In the genomic region with DNA sequence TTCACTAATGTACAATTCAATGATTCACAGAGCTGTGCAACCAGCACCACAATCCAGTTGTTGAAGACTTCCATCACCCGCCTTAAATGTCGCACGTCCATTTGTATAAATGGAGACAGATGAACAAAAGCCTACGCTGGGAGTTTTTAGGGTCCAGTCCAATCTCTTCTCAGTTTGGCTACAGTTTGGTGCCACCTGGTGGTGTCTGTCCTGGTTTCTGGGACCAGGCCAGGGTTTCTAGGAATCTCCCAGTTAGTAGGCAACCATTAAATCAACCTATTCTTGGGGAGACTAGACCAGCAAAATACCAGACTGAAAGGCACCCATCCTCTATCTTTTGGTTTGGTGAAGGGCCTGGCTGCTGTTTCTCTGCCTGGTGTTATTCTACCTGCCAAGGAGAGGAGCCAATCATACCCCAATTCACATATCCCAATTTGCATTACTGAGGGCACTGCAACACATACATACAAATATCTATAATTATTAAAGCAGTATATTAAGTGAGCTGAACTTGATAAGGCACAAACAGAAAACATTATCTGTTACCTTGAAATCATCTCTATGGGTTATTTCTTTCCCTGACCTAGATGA, we compare ENCODE assay signal across 9 cellular contexts. TPM values are rescaled to one million over a fixed set of nuclear protein-coding genes. Genes with fewer than 3 reads are reported as not detected.
DNase-seq lines count a peak whose midpoint lies in the region; ATAC-seq, FAIRE-seq and TF ChIP-seq lines count a peak whose summit lies in the region.
"Had no signal": no experiment of that assay in that cellular context is flagged by ENCODE, and none has a peak within 500 bp of the region (broad histone marks: within the 10 kb centered on the region; RNA-seq: fewer than 3 reads in every experiment).

No MANE protein-coding gene starts in this region.

- peaks cover 4% of the 10 kb centered on the region; the same call in 1 of the 2 replicates for H3K4me1 ChIP-seq in Caco-2
- H3K4me1 ChIP-seq in keratinocyte (ENCODE audit: control insufficient read depth, extremely low read depth, insufficient read depth, low read length) = peaks cover 9% of the 10 kb centered on the region

- CTCF ChIA-PET in Caco-2 (lab: Charles Lee) = interaction anchor here (0.7 to 1.2 kb wide), 2 partner anchors 12 to 75 kb away, joined by 3 to 5 read pairs; no protein-coding TSS in a partner anchor

- no peak overlapping the region for H2AFZ ChIP-seq in keratinocyte (ENCODE audit: control insufficient read depth, low read length)

- no peaks in the 10 kb centered on the region for H3K27me3 ChIP-seq in Caco-2 (replicated peaks; ENCODE audit: control insufficient read depth, insufficient read depth, low read length)
- no peaks in the 10 kb centered on the region for H3K27me3 ChIP-seq in keratinocyte (ENCODE audit: control insufficient read depth, extremely low read depth, insufficient read depth, low read length)

- dilution Hi-C loops in keratinocyte (cut with MboI; ENCODE audit: extremely low pct_ligation_motif_present, low sequenced_read_pairs) = no loop called here

- H3K4me2 ChIP-seq in keratinocyte (ENCODE audit: control insufficient read depth, extremely low read depth, insufficient read depth, low read depth, low read length) = no peak overlapping the region

- no peaks in the 10 kb centered on the region for H3K9me1 ChIP-seq in keratinocyte (ENCODE audit: control insufficient read depth, extremely low read depth, insufficient read depth, low read length)

- peaks cover 7% of the 10 kb centered on the region for H3K4me1 Mint-ChIP-seq in Caco-2 (ENCODE audit: low read depth, unreplicated experiment)

- ATAC-seq in stimulated activated naive CD8-positive, alpha-beta T cell treated with anti-CD3 and anti-CD28 coated beads, Interleukin-15, Interleukin-2, amounts not matched to agents 100 U/mL and 50 U/mL, for 24 hours = no peak
- no peak for ATAC-seq in GM18867 (IDR thresholded peaks at IDR 0.05; ENCODE audit: unreplicated experiment)

- peak; percentile 5 for FAIRE-seq in keratinocyte (lab: Jason Lieb, UNC)

- H3K9me3 Mint-ChIP-seq in Caco-2 (ENCODE audit: unreplicated experiment) = no peaks in the 10 kb centered on the region
- H3K9me3 Mint-ChIP-seq: IgD-negative memory B cell had no signal

- H3K27me3 Mint-ChIP-seq in Caco-2 (ENCODE audit: insufficient read depth, unreplicated experiment) = no peaks in the 10 kb centered on the region
- H3K27me3 Mint-ChIP-seq: IgD-negative memory B cell had no signal

- POLR2A ChIA-PET in Caco-2 (lab: Charles Lee) = no interaction called here

- no peak overlapping the region for H3K9ac ChIP-seq in keratinocyte (ENCODE audit: control insufficient read depth, extremely low read depth, insufficient read depth, low read length)

- BruUV-seq in Caco-2 (replicated peaks; lab: Mats Ljungman, UMichigan) = no TSS peak

- no peak overlapping the region for H3K4me3 Mint-ChIP-seq in Caco-2 (ENCODE audit: unreplicated experiment)

- intact Hi-C loops in Caco-2 (cut with micrococcal nuclease; ENCODE audit: unreplicated experiment) = no loop called here

- no peak overlapping the region for H3K27ac Mint-ChIP-seq in Caco-2 (ENCODE audit: unreplicated experiment)
- H3K27ac Mint-ChIP-seq: IgD-negative memory B cell had no signal

- in situ Hi-C loops in astrocyte of the cerebellum (cut with HindIII; ENCODE audit: low sequenced_read_pairs) = no loop called here

- no peaks in the 10 kb centered on the region for H4K20me1 ChIP-seq in keratinocyte (ENCODE audit: control insufficient read depth, extremely low read depth, insufficient read depth, low read length)

- H3K4me3 ChIP-seq in Caco-2 (ENCODE audit: low read depth, low read length) (no peak overlapping the region), astrocyte of the cerebellum (ENCODE audit: low read depth, low read length) (no peak overlapping the region), keratinocyte (ENCODE audit: control insufficient read depth in 2 of 3, extremely low read depth in 1 of 3, insufficient read depth in 2 of 3, low read depth in 1 of 3, low read length in 3 of 3) (no peak overlapping the region)

- H3K27ac ChIP-seq in keratinocyte (ENCODE audit: control insufficient read depth, insufficient read depth, low read length) = no peak overlapping the region

- H3K36me3 ChIP-seq in Caco-2 (ENCODE audit: control insufficient read depth, insufficient read depth, low read length) (no peaks in the 10 kb centered on the region), keratinocyte (ENCODE audit: control insufficient read depth in 2 of 2, extremely low read depth in 1 of 2, insufficient read depth in 2 of 2, low read length in 2 of 2) (no peaks in the 10 kb centered on the region)

- H3K9me3 ChIP-seq in Caco-2 = no peaks in the 10 kb centered on the region
- H3K9me3 ChIP-seq in keratinocyte (ENCODE audit: control insufficient read depth, low read depth, low read length) = no peaks in the 10 kb centered on the region

- H3K36me3 Mint-ChIP-seq in Caco-2 (ENCODE audit: insufficient read depth, unreplicated experiment) = peaks cover 10% of the 10 kb centered on the region
- H3K36me3 Mint-ChIP-seq: IgD-negative memory B cell had no signal

- TF ChIP-seq CTCF in Caco-2 (IDR thresholded peaks at IDR 0.05; ENCODE audit: insufficient read depth in 1 of 2, low read depth in 1 of 2, low read length in 1 of 2, severe bottlenecking in 1 of 2, unreplicated experiment in 1 of 2) = peak; percentile 46 to 84
- peak; percentile 68 for TF ChIP-seq CTCF in astrocyte of the cerebellum (IDR thresholded peaks at IDR 0.05; ENCODE audit: low read depth, low read length, missing control alignments)
- peak; percentile 59 to 69 (median 59) for TF ChIP-seq CTCF in keratinocyte (optimal IDR thresholded peaks at IDR 0.05 in 1 of 3, IDR thresholded peaks at IDR 0.05 in 1 of 3, conservative IDR thresholded peaks at IDR 0.05 in 1 of 3; ENCODE audit: extremely low read depth in 1 of 3, insufficient read depth in 2 of 3, low read length in 3 of 3)

- H3K79me2 ChIP-seq in keratinocyte (ENCODE audit: control insufficient read depth, insufficient read depth, low read length) = peaks cover 20% of the 10 kb centered on the region

- peak; percentile 58 to 77 for DNase-seq in Caco-2
- DNase-seq in HS-27A (ENCODE audit: low read depth) = peak; percentile 59
- DNase-seq in NCI-H774 (lab: John Stamatoyannopoulos, UW) = peak; percentile 13
- peak; percentile 23 for DNase-seq in astrocyte of the cerebellum (ENCODE audit: low read depth)
- no peak for DNase-seq in keratinocyte (ENCODE audit: low read depth, low spot score)
- DNase-seq in stimulated activated naive CD8-positive, alpha-beta T cell treated with anti-CD3 and anti-CD28 coated beads, Interleukin-15, Interleukin-2, amounts not matched to agents 100 U/mL and 50 U/mL, for 24 hours = peak; percentile 58
- DNase-seq in OCI-M2 (lab: John Stamatoyannopoulos, UW; ENCODE audit: unreplicated experiment) = no peak

RNA-seq across cellular contexts. Expression of gene DDX1, which starts 3.2 kb away (rescaled TPM):
- total RNA-seq in Caco-2 (2022) = 145 and 163 TPM in 2 replicates
- polyA plus RNA-seq in keratinocyte = 73.9 to 140 TPM (median 104 TPM) in 3 replicates
- polyA plus RNA-seq in keratinocyte (2011; ENCODE audit: low read depth) = 131 TPM
- polyA plus RNA-seq in keratinocyte (2011; cell fraction: cytosol; rRNA removed) = 80.0 and 140 TPM in 2 replicates
- 88.1 and 123 TPM in 2 replicates for polyA plus RNA-seq in keratinocyte (2011; cell fraction: nucleus; rRNA removed)
- 70.7 and 98.6 TPM in 2 replicates for polyA plus RNA-seq in keratinocyte (2012; ENCODE audit: low replicate concordance)
- polyA minus RNA-seq in keratinocyte = 9.6 to 79.2 TPM (median 28.2 TPM) in 3 replicates
- polyA minus RNA-seq in keratinocyte (2011; cell fraction: cytosol; rRNA and poly(A)+ RNA removed) = 45.5 TPM
- 26.5 and 57.1 TPM in 2 replicates for polyA minus RNA-seq in keratinocyte (2011; cell fraction: nucleus; rRNA and poly(A)+ RNA removed)

RNA-seq across cellular contexts. Expression of gene NBAS, which starts 27.3 kb away (rescaled TPM):
- total RNA-seq in Caco-2 (2022) = 28.8 and 31.1 TPM in 2 replicates
- polyA plus RNA-seq in keratinocyte = 24.5 to 28.1 TPM (median 27.9 TPM) in 3 replicates
- polyA plus RNA-seq in keratinocyte (2011; ENCODE audit: low read depth) = 15.7 TPM
- polyA plus RNA-seq in keratinocyte (2011; cell fraction: cytosol; rRNA removed) = 10.5 and 15.0 TPM in 2 replicates
- polyA plus RNA-seq in keratinocyte (2011; cell fraction: nucleus; rRNA removed) = 56.1 and 56.3 TPM in 2 replicates
- polyA plus RNA-seq in keratinocyte (2012; ENCODE audit: low replicate concordance) = 21.5 and 29.9 TPM in 2 replicates
- 47.7 to 84.9 TPM (median 70.4 TPM) in 3 replicates for polyA minus RNA-seq in keratinocyte
- polyA minus RNA-seq in keratinocyte (2011; cell fraction: cytosol; rRNA and poly(A)+ RNA removed) = 26.5 TPM
- 69.6 and 114 TPM in 2 replicates for polyA minus RNA-seq in keratinocyte (2011; cell fraction: nucleus; rRNA and poly(A)+ RNA removed)

Comparison
In these comparisons a context has a peak if more than half of its experiments do, and no peak if none do; other contexts are left out.
1. DNase-seq: peak in Caco-2 (2 of 2), HS-27A (single experiment), NCI-H774 (single experiment), astrocyte of the cerebellum (single experiment) and stimulated activated naive CD8-positive, alpha-beta T cell treated with anti-CD3 and anti-CD28 coated beads, Interleukin-15, Interleukin-2, amounts not matched to agents 100 U/mL and 50 U/mL, for 24 hours (single experiment); none in keratinocyte (single experiment) and OCI-M2 (single experiment).
2. Peak in every context shown above with its lines, with median percentiles within 50 percentile points of each other: CTCF ChIP-seq.